5 cellular contexts compared by ENCODE assay signal in the genomic region with DNA sequence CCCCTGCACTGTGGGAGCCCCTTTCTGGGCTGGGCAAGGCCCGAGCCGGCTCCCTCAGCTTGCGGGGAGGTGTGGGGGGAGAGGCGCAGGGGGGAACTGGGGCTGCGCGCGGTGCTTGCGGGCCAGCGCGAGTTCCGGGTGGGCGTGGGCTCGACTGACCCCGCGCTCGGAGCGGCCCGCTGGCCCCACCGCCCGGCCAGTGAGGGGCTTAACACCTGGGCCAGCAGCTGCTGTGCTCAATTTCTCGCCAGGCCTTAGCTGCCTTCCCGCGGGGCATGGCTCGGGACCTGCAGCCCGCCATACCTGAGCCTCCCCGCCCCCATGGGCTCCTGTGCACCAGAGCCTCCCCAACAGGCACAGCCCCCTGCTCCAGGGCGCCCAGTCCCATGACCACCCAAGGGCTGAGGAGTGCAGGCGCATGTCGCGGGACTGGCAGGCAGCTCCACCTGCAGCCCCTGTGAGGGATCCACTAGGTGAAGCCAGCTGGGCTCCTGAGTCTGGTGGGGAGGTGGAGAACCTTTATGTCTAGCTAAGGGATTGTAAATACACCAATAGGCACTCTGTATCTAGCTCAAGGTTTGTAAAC.
DNase-seq lines count a peak whose midpoint lies in the region; ATAC-seq, FAIRE-seq and TF ChIP-seq lines count a peak whose summit lies in the region.
"Not testable (repeated sequence)": the region's sequence is repeated elsewhere in the genome, so short reads cannot be mapped to it uniquely, and the experiment has no call there.

No MANE protein-coding gene starts in this region.

- H3K9me1 ChIP-seq in K562 (ENCODE audit: control insufficient read depth, insufficient read depth, low read length), result not testable (repeated sequence)

- not testable (repeated sequence) for H3K9ac ChIP-seq in K562 (ENCODE audit: insufficient read depth in 1 of 2, low read depth in 2 of 2, low read length in 2 of 2)

- intact Hi-C loops in K562 (cut with micrococcal nuclease); Right ventricle myocardium inferior (cut with DNase I); testis (cut with DNase I; ENCODE audit: low total_unique reads): not testable (repeated sequence)

- CTCF ChIA-PET in AG04450 (lab: Charles Lee); RWPE1 (lab: Yijun Ruan, JAX); K562 (lab: Yijun Ruan, JAX; ENCODE audit: low intra/inter-chr PET ratio): not testable (repeated sequence)

- POLR2A ChIA-PET in AG04450 (lab: Yijun Ruan, JAX); RWPE1 (lab: Yijun Ruan, JAX; ENCODE audit: low non-redundant PET): not testable (repeated sequence)
- POLR2A ChIA-PET in K562 (lab: Yijun Ruan, JAX), result interaction anchor here (0.8 kb wide), 1 partner anchor 12 kb away, joined by 4 read pairs; no protein-coding TSS in a partner anchor

- TF ChIP-seq POLR2A in K562 (conservative IDR thresholded peaks at IDR 0.05); testis (IDR thresholded peaks at IDR 0.05): not testable (repeated sequence)

- not testable (repeated sequence) for FAIRE-seq in K562 (lab: Jason Lieb, UNC)

- not testable (repeated sequence) for H2AFZ ChIP-seq in K562 (ENCODE audit: low read depth, low read length)

- 8% methylated on average over 11 of the region's 30 CpGs for WGBS in K562 (ENCODE audit: insufficient coverage, low coverage, missing lambda C conversion rate)
- WGBS in testis, 2 donors, result 64 to 70% methylated on average over 20 to 28 of the region's 30 CpGs

- H3K4me2 ChIP-seq in K562 (ENCODE audit: insufficient read depth, low read length), result not testable (repeated sequence)

- BruUV-seq in K562 (replicated peaks; lab: Mats Ljungman, UMichigan), result not testable (repeated sequence)

- not testable (repeated sequence) for H3K27me3 ChIP-seq in AG04450 (ENCODE audit: control insufficient read depth, insufficient read depth, low read length); K562 (ENCODE audit: control insufficient read depth in 2 of 2, insufficient read depth in 2 of 2, low read length in 2 of 2); testis

- not testable (repeated sequence) for TF ChIP-seq RAD21 in K562 (CRISPR knock-in tag; conservative IDR thresholded peaks at IDR 0.05 in 1 of 2, IDR thresholded peaks at IDR 0.05 in 1 of 2)

- not testable (repeated sequence) for H3K4me1 ChIP-seq in K562 (replicated peaks in 1 of 2; ENCODE audit: control insufficient read depth in 2 of 2, insufficient read depth in 2 of 2, low read length in 2 of 2); testis

- peak overlapping the region; percentile 73 for H3K27ac ChIP-seq in AG04450 (ENCODE audit: low read depth, low read length)
- H3K27ac ChIP-seq in RWPE1, result peak overlapping the region; percentile 41
- H3K27ac ChIP-seq in K562 (ENCODE audit: extremely low read depth, low read depth, low read length); testis: not testable (repeated sequence)

- ATAC-seq in K562, result peak; percentile 38; the same call in 2 of the 3 replicates
- not testable (repeated sequence) for ATAC-seq in Right ventricle myocardium inferior

- TF ChIP-seq CTCF in AG04450 (IDR thresholded peaks at IDR 0.05; ENCODE audit: low read depth, low read length); RWPE1 (conservative IDR thresholded peaks at IDR 0.05; ENCODE audit: low read depth); K562 (IDR thresholded peaks at IDR 0.05 in 2 of 3, conservative IDR thresholded peaks at IDR 0.05 in 1 of 3; ENCODE audit: insufficient read depth in 2 of 3, low read depth in 1 of 3, low read length in 3 of 3); testis (IDR thresholded peaks at IDR 0.05): not testable (repeated sequence)

- in situ Hi-C loops in K562 (cut with MboI), result not testable (repeated sequence)

- TF ChIP-seq EP300 in K562 (IDR thresholded peaks at IDR 0.05; ENCODE audit: low read length), result not testable (repeated sequence)

- not testable (repeated sequence) for H3K79me2 ChIP-seq in K562 (ENCODE audit: control insufficient read depth, insufficient read depth, low read length)

- H3K9me3 ChIP-seq in AG04450 (ENCODE audit: control insufficient read depth, insufficient read depth, low read length); K562 (replicated peaks; ENCODE audit: control insufficient read depth, insufficient read depth, low read depth, low read length); testis: not testable (repeated sequence)

- not testable (repeated sequence) for H3K36me3 ChIP-seq in K562 (ENCODE audit: control insufficient read depth, insufficient read depth, low read length); testis (ENCODE audit: low read depth, missing control alignments)

- not testable (repeated sequence) for H4K20me1 ChIP-seq in K562 (replicated peaks; ENCODE audit: control insufficient read depth, insufficient read depth, low read length)

- not testable (repeated sequence) for H3K4me3 ChIP-seq in AG04450 (ENCODE audit: low read depth, low read length); K562
- peak overlapping the region; percentile 26 to 51 for H3K4me3 ChIP-seq in testis

- DNase-seq in AG04450 (ENCODE audit: low read depth, low spot score); RWPE1 (ENCODE audit: low spot score): not testable (repeated sequence)
- DNase-seq in K562 (ENCODE audit: extremely low read depth in 1 of 4, low spot score in 3 of 4) (peak in 1 of 4 experiments; percentile 1), Right ventricle myocardium inferior (ENCODE audit: missing footprints) (peak; percentile 47), testis (peak; percentile 23)
